ENCODE assay signal across 11 cellular contexts in genomic region chr1:91422523-91422922, GRCh38. TPM values are rescaled to one million over a fixed set of nuclear protein-coding genes. Genes with fewer than 3 reads are reported as not detected.
"Had no signal": no experiment of that assay in that cellular context is flagged by ENCODE, and none has a peak within 500 bp of the region (broad histone marks: within the 10 kb centered on the region; RNA-seq: fewer than 3 reads in every experiment).

No MANE protein-coding gene starts in this region.

RNA-seq across cellular contexts. Expression of gene HFM1, which starts 17.9 kb away (rescaled TPM):
- total RNA-seq: activated CD4-positive, alpha-beta memory T cell treated with anti-CD3 and anti-CD28 coated beads for 36 hours; activated CD4-positive, alpha-beta memory T cell treated with anti-CD3 and anti-CD28 coated beads, Interleukin-2, amount 10 ng/mL, durations not matched to agents 7 days and 5 days; activated CD4-positive, alpha-beta T cell treated with anti-CD3 and anti-CD28 coated beads for 36 hours; activated CD4-positive, alpha-beta T cell treated with anti-CD3 and anti-CD28 coated beads, Interleukin-2, amount 10 ng/mL, durations not matched to agents 24 days and 14 days; activated CD4-positive, alpha-beta T cell treated with anti-CD3 and anti-CD28 coated beads, Interleukin-2, amount 10 ng/mL, durations not matched to agents 7 days and 5 days; activated CD8-positive, alpha-beta memory T cell treated with anti-CD3 and anti-CD28 coated beads for 36 hours; activated CD8-positive, alpha-beta memory T cell treated with anti-CD3 and anti-CD28 coated beads, Interleukin-2, amount 10 ng/mL, durations not matched to agents 7 days and 5 days; activated CD8-positive, alpha-beta T cell treated with anti-CD3 and anti-CD28 coated beads, Interleukin-2, amount 10 ng/mL, durations not matched to agents 7 days and 5 days; T-helper 1 cell treated with Interleukin-12 subunit alpha and Interleukin-12 subunit beta and Interleukin-4 antibody, amounts not matched to agents 30 ng/mL and 1 ng/mL, for 36 hours; T-helper 17 cell; T-helper 2 cell treated with Interferon-gamma antibody and Interleukin-4, amounts not matched to agents 100 ng/mL and 5 ng/mL, for 36 hours had no signal
